Comparison of ENCODE assay signal across 15 cellular contexts in the genomic region with DNA sequence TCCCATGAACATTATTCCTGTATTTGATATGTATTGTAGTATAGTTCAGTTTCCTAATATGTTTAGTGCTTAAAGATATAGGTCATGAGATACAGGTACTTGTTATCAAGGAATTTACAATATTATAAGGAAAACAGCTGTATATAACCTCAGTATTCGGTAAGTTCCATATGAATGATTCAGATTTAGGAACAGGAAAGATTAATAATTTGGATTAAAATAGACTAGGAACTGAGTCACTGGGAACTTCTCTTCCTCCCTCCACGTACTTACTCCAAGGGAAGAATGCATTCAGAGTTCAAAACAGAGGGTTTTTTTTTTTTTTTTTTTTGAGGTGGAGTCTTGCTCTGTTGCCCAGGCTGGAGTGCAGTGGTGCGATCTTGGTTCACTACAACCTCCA. TPM values are rescaled to one million over a fixed set of nuclear protein-coding genes. Genes with fewer than 3 reads are reported as not detected.
DNase-seq lines count a peak whose midpoint lies in the region; ATAC-seq and TF ChIP-seq lines count a peak whose summit lies in the region.
"Had no signal": no experiment of that assay in that cellular context is flagged by ENCODE, and none has a peak within 500 bp of the region (broad histone marks: within the 10 kb centered on the region; RNA-seq: fewer than 3 reads in every experiment).

No MANE protein-coding gene starts in this region.

- no peak overlapping the region for H3K4me3 ChIP-seq in ascending aorta
- H3K4me3 ChIP-seq in thoracic aorta, result no peak overlapping the region
- H3K4me3 ChIP-seq: BLaER1 treated with 17β-estradiol and CSF1 and Interleukin-3, amounts not matched to agents 10 nM and 100 nM; K562 had no signal

- H3K36me3 Mint-ChIP-seq in osteocyte (ENCODE audit: unreplicated experiment), result no peaks in the 10 kb centered on the region

- no peaks in the 10 kb centered on the region for H3K27me3 Mint-ChIP-seq in osteocyte (ENCODE audit: unreplicated experiment)

- no peak for TF ChIP-seq CTCF in ascending aorta (IDR thresholded peaks at IDR 0.05)
- no peak for TF ChIP-seq CTCF in foreskin keratinocyte (conservative IDR thresholded peaks at IDR 0.05)
- no peak for TF ChIP-seq CTCF in thoracic aorta (IDR thresholded peaks at IDR 0.05)
- TF ChIP-seq CTCF in osteocyte (IDR thresholded peaks at IDR 0.05), result no peak

- H3K27me3 ChIP-seq in ascending aorta (no peaks in the 10 kb centered on the region), foreskin keratinocyte (no peaks in the 10 kb centered on the region), thoracic aorta (replicated peaks; ENCODE audit: insufficient read depth) (no peaks in the 10 kb centered on the region)

- H3K4me1 ChIP-seq in ascending aorta, result peaks cover 0 to 3% of the 10 kb centered on the region in 2 donors
- H3K4me1 ChIP-seq in foreskin keratinocyte, result peaks cover 18% of the 10 kb centered on the region
- peaks cover 5 to 11% of the 10 kb centered on the region in 2 donors for H3K4me1 ChIP-seq in thoracic aorta (ENCODE audit: control insufficient read depth in 1 of 2, low read depth in 2 of 2)

- intact Hi-C loops in ascending aorta (cut with DNase I), result no loop called here

- H3K9me3 Mint-ChIP-seq in osteocyte (ENCODE audit: unreplicated experiment), result no peaks in the 10 kb centered on the region

- no peaks in the 10 kb centered on the region for H3K9me3 ChIP-seq in ascending aorta
- no peaks in the 10 kb centered on the region for H3K9me3 ChIP-seq in thoracic aorta
- H3K9me3 ChIP-seq: BLaER1 treated with 17β-estradiol and CSF1 and Interleukin-3, amounts not matched to agents 10 nM and 100 nM had no signal

- peaks cover 2% of the 10 kb centered on the region for H3K4me1 Mint-ChIP-seq in osteocyte (ENCODE audit: unreplicated experiment)

- peak overlapping the region; percentile 20 to 39 for H3K27ac ChIP-seq in ascending aorta
- H3K27ac ChIP-seq in foreskin keratinocyte, result no peak overlapping the region
- H3K27ac ChIP-seq in thoracic aorta, result peak overlapping the region in 1 of 2 donors; percentile 41
- H3K27ac ChIP-seq: BLaER1 treated with 17β-estradiol and CSF1 and Interleukin-3, amounts not matched to agents 10 nM and 100 nM had no signal

- DNase-seq in GM03348 (ENCODE audit: low spot score) (peak; percentile 17), ascending aorta (ENCODE audit: low spot score in 2 of 2) (no peak), foreskin keratinocyte (no peak), thoracic aorta (ENCODE audit: low spot score) (no peak), osteocyte (ENCODE audit: extremely low spot score, unreplicated experiment) (no peak), HPDE6-E6E7 (ENCODE audit: extremely low spot score) (no peak)
- DNase-seq: DMS 273 treated with DMSO at 0.1 percent for 48 hours, NCI-H1436, NCI-H2029 treated with DMSO at 0.1 percent for 48 hours, NCI-H510A treated with DMSO at 0.1 percent for 48 hours, SIG-M5 had no signal

- no peak overlapping the region for H3K27ac Mint-ChIP-seq in osteocyte (ENCODE audit: unreplicated experiment)

- H3K4me3 Mint-ChIP-seq in osteocyte (ENCODE audit: unreplicated experiment), result no peak overlapping the region

- ATAC-seq in foreskin keratinocyte (peak; percentile 51), thoracic aorta (ENCODE audit: insufficient number of reproducible peaks, low FRiP score, low read depth) (peak; percentile 73), HG03457 (IDR thresholded peaks at IDR 0.05; ENCODE audit: unreplicated experiment) (no peak)
- ATAC-seq: HCT116, K562 had no signal

- H3K36me3 ChIP-seq in ascending aorta, result no peaks in the 10 kb centered on the region
- H3K36me3 ChIP-seq in thoracic aorta, result no peaks in the 10 kb centered on the region

RNA-seq across cellular contexts. Expression of a gene that starts 20.0 kb away (rescaled TPM):
- total RNA-seq in ascending aorta, result 27.9 TPM
- total RNA-seq in foreskin keratinocyte, result 10.8 and 12.2 TPM in 2 replicates
- polyA plus RNA-seq in foreskin keratinocyte, result 2.8 and 3.3 TPM in 2 replicates
- 10 to 100 TPM; 42.4 to 66.0 TPM for total RNA-seq in thoracic aorta
- 9.3 and 10.8 TPM in 2 replicates for total RNA-seq in osteocyte
